ENCODE assay signal across 14 cellular contexts in the genomic region with DNA sequence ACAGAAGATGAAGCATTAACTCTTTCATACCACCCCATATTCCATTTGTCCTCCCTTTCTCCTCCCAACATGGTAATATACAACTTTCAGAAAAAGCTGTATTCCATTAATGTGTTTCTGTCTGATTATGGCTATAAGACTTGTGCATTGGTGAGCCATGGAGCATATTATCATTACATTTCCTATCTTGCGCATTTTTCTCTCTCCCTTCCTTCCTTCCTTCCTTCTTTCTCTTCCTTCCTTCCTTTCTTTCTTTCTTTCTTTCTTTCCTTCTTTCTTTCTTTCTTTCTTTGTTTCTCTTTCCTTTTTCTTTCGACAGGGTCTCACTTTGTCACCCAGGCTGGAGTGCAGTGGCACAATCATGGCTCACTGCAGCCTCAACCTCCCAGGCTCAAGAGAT. TPM values are rescaled to one million over a fixed set of nuclear protein-coding genes. Genes with fewer than 3 reads are reported as not detected.
DNase-seq lines count a peak whose midpoint lies in the region; ATAC-seq, FAIRE-seq and TF ChIP-seq lines count a peak whose summit lies in the region.
"Had no signal": no experiment of that assay in that cellular context is flagged by ENCODE, and none has a peak within 500 bp of the region (broad histone marks: within the 10 kb centered on the region; RNA-seq: fewer than 3 reads in every experiment).

No MANE protein-coding gene starts in this region.

- peak overlapping the region; percentile 0 for H3K4me3 Mint-ChIP-seq in activated naive CD4-positive, alpha-beta T cell treated with anti-CD3 and anti-CD28 coated beads, Interleukin-2, amount 50 U/mL, for 24 hours
- H3K4me3 Mint-ChIP-seq in Calu3 (ENCODE audit: low read depth, unreplicated experiment): peak overlapping the region; percentile 12
- H3K4me3 Mint-ChIP-seq: CD8-positive, alpha-beta T cell had no signal

- H4K20me1 ChIP-seq in PC-3 (ENCODE audit: low read length): no peaks in the 10 kb centered on the region

- H3K79me2 ChIP-seq in PC-3 (ENCODE audit: low read length): no peaks in the 10 kb centered on the region

- intact Hi-C loops in Calu3 (cut with micrococcal nuclease; ENCODE audit: unreplicated experiment): loop anchor here (5.0 to 10.0 kb wide), 2 partner anchors 51 to 189 kb away; no protein-coding TSS in a partner anchor
- intact Hi-C loops in PC-3 (cut with micrococcal nuclease): no loop called here
- intact Hi-C loops in kidney (cut with DNase I): no loop called here

- peaks cover 5% of the 10 kb centered on the region for H3K27me3 Mint-ChIP-seq in activated naive CD4-positive, alpha-beta T cell treated with anti-CD3 and anti-CD28 coated beads, Interleukin-2, amount 50 U/mL, for 24 hours
- H3K27me3 Mint-ChIP-seq in Calu3 (ENCODE audit: unreplicated experiment): no peaks in the 10 kb centered on the region

- H3K27ac Mint-ChIP-seq in activated naive CD4-positive, alpha-beta T cell treated with anti-CD3 and anti-CD28 coated beads, Interleukin-2, amount 50 U/mL, for 24 hours: no peak overlapping the region
- peak overlapping the region; percentile 0 for H3K27ac Mint-ChIP-seq in Calu3 (ENCODE audit: unreplicated experiment)
- H3K27ac Mint-ChIP-seq: CD14-positive monocyte; CD8-positive, alpha-beta T cell had no signal

- no peak for TF ChIP-seq CTCF in Calu3 (IDR thresholded peaks at IDR 0.05; ENCODE audit: unreplicated experiment)
- no peak for TF ChIP-seq CTCF in PC-3 (conservative IDR thresholded peaks at IDR 0.05; ENCODE audit: low read depth, low read length)
- TF ChIP-seq CTCF in kidney (IDR thresholded peaks at IDR 0.05; ENCODE audit: borderline replicate concordance, extremely low read depth, insufficient read depth): no peak

- H2AFZ ChIP-seq in PC-3 (ENCODE audit: low read length): peak overlapping the region; percentile 84; the same call in 1 of the 2 replicates

- CTCF ChIA-PET in Calu3 (lab: Charles Lee): interaction anchor here (0.7 kb wide), 3 partner anchors 12 to 220 kb away, joined by 3 to 4 read pairs (median 3); no protein-coding TSS in a partner anchor
- CTCF ChIA-PET in PC-3 (lab: Charles Lee): interaction anchor here (0.7 to 1.4 kb wide), 2 partner anchors 44 to 88 kb away, joined by 6 to 12 read pairs; no protein-coding TSS in a partner anchor

- no peaks in the 10 kb centered on the region for H3K9me2 ChIP-seq in PC-3 (replicated peaks; ENCODE audit: low read length)

- H3F3A ChIP-seq in PC-3 (ENCODE audit: low read length, unreplicated experiment): no peaks in the 10 kb centered on the region

- H3K4me1 ChIP-seq in PC-3 (ENCODE audit: insufficient read depth, low read length) (peaks cover 19% of the 10 kb centered on the region), kidney (ENCODE audit: control insufficient read depth in 1 of 2, insufficient read depth in 1 of 2, low read depth in 1 of 2, low read length in 2 of 2) (no peaks in the 10 kb centered on the region)
- H3K4me1 ChIP-seq: BE2C had no signal

- BruUV-seq in Calu3 (replicated peaks; lab: Mats Ljungman, UMichigan): no TSS peak
- BruUV-seq in PC-3 (replicated peaks; lab: Mats Ljungman, UMichigan): no TSS peak

- FAIRE-seq in kidney (lab: Jason Lieb, UNC): no peak
- FAIRE-seq: HTR-8/SVneo had no signal

- H3K4me1 Mint-ChIP-seq in activated naive CD4-positive, alpha-beta T cell treated with anti-CD3 and anti-CD28 coated beads, Interleukin-2, amount 50 U/mL, for 24 hours: peaks cover 10% of the 10 kb centered on the region
- H3K4me1 Mint-ChIP-seq in Calu3 (ENCODE audit: low read depth, unreplicated experiment): peaks cover 10% of the 10 kb centered on the region

- H3K4me3 ChIP-seq in PC-3 (ENCODE audit: low read length) (no peak overlapping the region), kidney (ENCODE audit: low read length in 2 of 2) (no peak overlapping the region)

- no peaks in the 10 kb centered on the region for H3K9me3 Mint-ChIP-seq in activated naive CD4-positive, alpha-beta T cell treated with anti-CD3 and anti-CD28 coated beads, Interleukin-2, amount 50 U/mL, for 24 hours
- no peaks in the 10 kb centered on the region for H3K9me3 Mint-ChIP-seq in Calu3 (ENCODE audit: low read depth, unreplicated experiment)
- H3K9me3 Mint-ChIP-seq: CD8-positive, alpha-beta T cell had no signal

- H3K4me2 ChIP-seq in PC-3 (ENCODE audit: low read length): no peak overlapping the region

- H3K9me3 ChIP-seq in PC-3 (ENCODE audit: low read length) (no peaks in the 10 kb centered on the region), kidney (ENCODE audit: control insufficient read depth in 1 of 2, low read length in 2 of 2) (no peaks in the 10 kb centered on the region)
- H3K9me3 ChIP-seq: BE2C had no signal

- DNase-seq in activated naive CD4-positive, alpha-beta T cell (lab: John Stamatoyannopoulos, UW): no peak
- no peak for DNase-seq in Calu3
- no peak for DNase-seq in PC-3
- DNase-seq in stimulated activated CD8-positive, alpha-beta memory T cell treated with anti-CD3 and anti-CD28 coated beads, Interleukin-4, amount 100 ng/mL, for 48 hours: no peak
- DNase-seq in kidney: no peak
- DNase-seq: 8988T; BE2C; CD8-positive, alpha-beta T cell; COR-L47; HCEC 1CT had no signal

- H3K27ac ChIP-seq in PC-3 (ENCODE audit: low read length) (no peak overlapping the region), kidney (ENCODE audit: low read depth in 2 of 2, low read length in 2 of 2) (no peak overlapping the region)

- peaks cover 2% of the 10 kb centered on the region for H3K36me3 Mint-ChIP-seq in activated naive CD4-positive, alpha-beta T cell treated with anti-CD3 and anti-CD28 coated beads, Interleukin-2, amount 50 U/mL, for 24 hours
- H3K36me3 Mint-ChIP-seq in Calu3 (ENCODE audit: insufficient read depth, unreplicated experiment): no peaks in the 10 kb centered on the region
- H3K36me3 Mint-ChIP-seq: CD14-positive monocyte; CD8-positive, alpha-beta T cell had no signal

- POLR2A ChIA-PET in PC-3 (lab: Charles Lee; ENCODE audit: unreplicated experiment): no interaction called here

- no peak for ATAC-seq in PC-3
- no peak for ATAC-seq in HG03175 (IDR thresholded peaks at IDR 0.05; ENCODE audit: unreplicated experiment)

- no peak overlapping the region for H3K9ac ChIP-seq in PC-3 (ENCODE audit: low read length)
- H3K9ac ChIP-seq in kidney (ENCODE audit: low read length in 2 of 2): no peak overlapping the region

- H3K36me3 ChIP-seq in PC-3 (ENCODE audit: low read depth, low read length) (no peaks in the 10 kb centered on the region), kidney (ENCODE audit: control insufficient read depth in 1 of 2, insufficient read depth in 2 of 2, low read length in 2 of 2) (no peaks in the 10 kb centered on the region)
- H3K36me3 ChIP-seq: BE2C had no signal

- H3K27me3 ChIP-seq in PC-3 (ENCODE audit: low read length): no peaks in the 10 kb centered on the region
- H3K27me3 ChIP-seq: BE2C had no signal

RNA-seq across cellular contexts. Expression of gene PDE8A, which starts 25.5 kb away (rescaled TPM):
- total RNA-seq in Calu3 (2022): 65.9 and 66.5 TPM in 2 replicates
- 44.2 and 62.0 TPM in 2 replicates for total RNA-seq in PC-3 (2014; rRNA removed)
- total RNA-seq in kidney: 37.5 TPM
- 20.3 TPM for polyA plus RNA-seq in kidney (ENCODE audit: insufficient read depth, low read depth, low replicate concordance)
